ENCODE assay signal across 30 cellular contexts in the genomic region with DNA sequence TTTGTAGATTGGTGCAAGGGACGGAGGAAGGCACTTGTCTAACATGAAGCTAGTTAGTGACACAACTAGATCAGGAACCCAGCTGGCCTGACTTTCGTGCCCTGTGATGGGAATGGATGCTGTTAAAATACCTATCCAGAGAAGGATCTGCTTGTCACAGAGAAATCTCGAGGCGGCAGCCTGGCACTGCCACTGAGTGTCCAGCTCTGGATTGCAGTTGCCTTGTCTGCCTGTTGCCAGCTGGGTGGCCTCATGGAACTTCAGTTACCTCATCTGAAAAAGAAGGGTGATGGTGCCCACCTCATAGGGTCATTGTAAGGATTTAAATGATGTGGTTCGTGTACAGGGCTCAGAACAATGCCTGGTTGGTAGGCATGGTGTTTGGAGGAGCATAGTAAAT. TPM values are rescaled to one million over a fixed set of nuclear protein-coding genes. Genes with fewer than 3 reads are reported as not detected.
"Had no signal": no experiment of that assay in that cellular context is flagged by ENCODE, and none has a peak within 500 bp of the region (broad histone marks: within the 10 kb centered on the region; RNA-seq: fewer than 3 reads in every experiment).

No MANE protein-coding gene starts in this region.

- H3K9me3 ChIP-seq: esophagus muscularis mucosa, gastrocnemius medialis, heart left ventricle had no signal

- H3K27ac ChIP-seq: brain microvascular endothelial cell, coronary artery, dorsolateral prefrontal cortex, esophagus muscularis mucosa, foreskin keratinocyte, gastrocnemius medialis, heart left ventricle had no signal

- H3K27me3 ChIP-seq: foreskin keratinocyte had no signal

- H3K36me3 ChIP-seq: brain microvascular endothelial cell, esophagus muscularis mucosa, gastrocnemius medialis, heart left ventricle had no signal

- FAIRE-seq: astrocyte, bronchial epithelial cell had no signal

- DNase-seq: activated CD4-positive, alpha-beta memory T cell treated with anti-CD3 and anti-CD28 coated beads, Interleukin-2, amount 10 ng/mL, durations not matched to agents 7 days and 5 days; activated CD4-positive, alpha-beta T cell treated with anti-CD3 and anti-CD28 coated beads for 1 hour; activated CD4-positive, alpha-beta T cell treated with anti-CD3 and anti-CD28 coated beads for 4 hours; activated CD4-positive, alpha-beta T cell treated with anti-CD3 and anti-CD28 coated beads, Interleukin-2, amount 10 ng/mL, durations not matched to agents 7 days and 5 days; activated CD4-positive, alpha-beta T cell treated with anti-CD3 and anti-CD28 coated beads, Interleukin-2, amount 50 U/mL, for 4 hours; activated CD8-positive, alpha-beta memory T cell treated with anti-CD3 and anti-CD28 coated beads, Interleukin-2, amount 50 U/mL, for 48 hours; activated gamma-delta T cell treated with Interleukin-2 at 50 U/mL for 16 hours; activated naive CD4-positive, alpha-beta T cell treated with anti-CD3 and anti-CD28 coated beads, Interleukin-2, amount 50 U/mL, for 16 hours; activated naive CD4-positive, alpha-beta T cell treated with Interleukin-2 at 50 U/mL for 16 hours; activated T-cell treated with anti-CD3 and anti-CD28 coated beads for 4 hours; activated T-cell treated with anti-CD3 and anti-CD28 coated beads, Interleukin-2, amount 50 U/mL, for 24 hours; activated T-cell treated with anti-CD3 and anti-CD28 coated beads, Interleukin-2, amount 50 U/mL, for 72 hours; amniotic stem cell; anterior cingulate cortex; brain microvascular endothelial cell; dorsolateral prefrontal cortex; effector CD4-positive, alpha-beta T cell; effector memory CD8-positive, alpha-beta T cell; erythroblast; foreskin keratinocyte; gastrocnemius medialis; glutamatergic neuron; heart left ventricle; T-helper 2 cell had no signal

- ATAC-seq: activated T-cell treated with anti-CD3 and anti-CD28 coated beads, Interleukin-2, amount 50 U/mL, for 72 hours; effector memory CD8-positive, alpha-beta T cell; foreskin keratinocyte; gastrocnemius medialis; WTC11 had no signal

- H3K4me3 ChIP-seq: coronary artery, dorsolateral prefrontal cortex, esophagus muscularis mucosa, gastrocnemius medialis, heart left ventricle had no signal

RNA-seq across cellular contexts. Expression of a gene that starts 2.4 kb away (rescaled TPM):
- total RNA-seq: activated CD4-positive, alpha-beta memory T cell treated with anti-CD3 and anti-CD28 coated beads, Interleukin-2, amount 10 ng/mL, durations not matched to agents 7 days and 5 days; activated CD4-positive, alpha-beta T cell treated with anti-CD3 and anti-CD28 coated beads, Interleukin-2, amount 10 ng/mL, durations not matched to agents 7 days and 5 days; activated T-cell treated with anti-CD3 and anti-CD28 coated beads, Interleukin-2, amount 50 U/mL, for 72 hours; T-helper 1 cell treated with Interleukin-12 subunit alpha and Interleukin-12 subunit beta and Interleukin-4 antibody, amounts not matched to agents 30 ng/mL and 1 ng/mL, for 36 hours had no signal
